23 cellular contexts compared by ENCODE assay signal in the genomic region with DNA sequence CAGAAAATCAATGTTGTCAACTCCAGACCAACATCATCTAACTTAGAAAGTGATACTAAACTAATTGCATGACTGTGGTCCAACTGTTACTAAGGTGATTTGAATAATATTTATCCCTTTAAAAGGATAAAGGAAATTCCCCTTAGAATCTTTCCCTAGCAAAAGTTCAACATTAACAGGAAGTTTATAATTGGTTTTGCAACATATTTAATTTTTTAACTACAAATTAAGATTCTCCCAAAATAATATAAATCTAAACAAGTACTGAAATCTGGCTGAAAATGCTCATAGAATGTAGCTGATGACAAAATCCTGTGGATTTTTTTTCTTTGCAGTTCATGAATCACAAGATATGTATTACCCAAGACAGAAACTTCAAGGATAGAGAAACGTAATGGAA.
A peak's percentile ranks its signal among the peaks of the same experiment; 100 is the strongest.
DNase-seq lines count a peak whose midpoint lies in the region; ATAC-seq, FAIRE-seq and TF ChIP-seq lines count a peak whose summit lies in the region.
"Had no signal": no experiment of that assay in that cellular context is flagged by ENCODE, and none has a peak within 500 bp of the region (broad histone marks: within the 10 kb centered on the region; RNA-seq: fewer than 3 reads in every experiment).

No MANE protein-coding gene starts in this region.

- CTCF ChIA-PET in A549 (lab: Yijun Ruan, JAX): no interaction called here
- CTCF ChIA-PET in IMR-90 (lab: Yijun Ruan, JAX): no interaction called here

- peak overlapping the region; percentile 95 for H2BK5ac ChIP-seq in IMR-90 (ENCODE audit: low read depth, low read length, poor library complexity, severe bottlenecking)

- H3K27me3 ChIP-seq in IMR-90 (ENCODE audit: control insufficient read depth, insufficient read depth, low read length) (no peaks in the 10 kb centered on the region), left lung (no peaks in the 10 kb centered on the region), spleen (replicated peaks in 1 of 7) (no peaks in the 10 kb centered on the region), psoas muscle (ENCODE audit: insufficient read depth in 3 of 3, low read length in 2 of 3) (no peaks in the 10 kb centered on the region)
- H3K27me3 ChIP-seq: ascending aorta, esophagus squamous epithelium, transverse colon had no signal

- no peak overlapping the region for H2BK15ac ChIP-seq in IMR-90 (ENCODE audit: low read depth, low read length)

- no peak overlapping the region for H3K9ac ChIP-seq in IMR-90 (ENCODE audit: low read depth, low read length)

- H3K14ac ChIP-seq in IMR-90 (replicated peaks; ENCODE audit: low read depth, low read length): no peak overlapping the region

- BruUV-seq in IMR-90 (replicated peaks; lab: Mats Ljungman, UMichigan): no TSS peak

- dilution Hi-C loops in IMR-90 (cut with HindIII; ENCODE audit: low sequenced_read_pairs, unreplicated experiment): no loop called here

- H3K9me1 ChIP-seq in IMR-90 (ENCODE audit: insufficient read depth, low read length): peaks cover 8% of the 10 kb centered on the region; the same call in 1 of the 2 replicates

- no peak overlapping the region for H4K8ac ChIP-seq in IMR-90 (ENCODE audit: low read depth in 2 of 2, low read length in 2 of 2)

- H3K4me2 ChIP-seq in A549: peak overlapping the region; percentile 55
- no peak overlapping the region for H3K4me2 ChIP-seq in IMR-90 (ENCODE audit: low read depth, low read length)
- H3K4me2 ChIP-seq: GM23338 had no signal

- intact Hi-C loops in IMR-90 (cut with micrococcal nuclease) (loop anchor here (10.0 kb wide), 1 partner anchor 148 kb away; a partner anchor contains a TSS), left lung (cut with DNase I) (no loop called here), spleen (cut with DNase I; ENCODE audit: low total_unique reads) (no loop called here), psoas muscle (cut with DNase I) (no loop called here)

- no peak overlapping the region for H3K4ac ChIP-seq in IMR-90 (ENCODE audit: low read depth, low read length)

- H4K5ac ChIP-seq in IMR-90 (ENCODE audit: low read depth, low read length): no peak overlapping the region

- FAIRE-seq in A549 (lab: Jason Lieb, UNC): no peak
- FAIRE-seq: GM12891, K562 had no signal

- TF ChIP-seq POLR2A in A549 (IDR thresholded peaks at IDR 0.05; ENCODE audit: low read length) (no peak), IMR-90 (IDR thresholded peaks at IDR 0.05; ENCODE audit: low read depth, low read length) (no peak), spleen (IDR thresholded peaks at IDR 0.05) (no peak)

- no peak overlapping the region for H2AFZ ChIP-seq in IMR-90 (replicated peaks; ENCODE audit: low read length, poor library complexity)
- H2AFZ ChIP-seq: GM23338 had no signal

- no peak overlapping the region for H2AK5ac ChIP-seq in IMR-90 (ENCODE audit: low read depth, low read length)

- TF ChIP-seq EP300 in A549 (IDR thresholded peaks at IDR 0.05): no peak

- H3K4me3 ChIP-seq in A549 (no peak overlapping the region), IMR-90 (ENCODE audit: insufficient read depth, low read depth, low read length) (no peak overlapping the region), choroid plexus epithelial cell (ENCODE audit: low read depth, low read length) (no peak overlapping the region), left lung (no peak overlapping the region), spleen (no peak overlapping the region), psoas muscle (no peak overlapping the region)
- H3K4me3 ChIP-seq: ascending aorta, esophagus squamous epithelium, GM23338, K562, transverse colon had no signal

- no peak for DNase-seq in A549 (ENCODE audit: low read depth in 1 of 2, low spot score in 1 of 2)
- DNase-seq in IMR-90: peak; percentile 71
- DNase-seq in choroid plexus epithelial cell (ENCODE audit: low read depth): peak; percentile 79
- no peak for DNase-seq in left lung
- DNase-seq in spleen: no peak
- DNase-seq in psoas muscle: no peak
- DNase-seq in nucleus accumbens (lab: John Stamatoyannopoulos, UW): no peak
- DNase-seq: activated CD4-positive, CD25-positive, alpha-beta regulatory T cell; CD4-positive, alpha-beta memory T cell; DND-41; esophagus squamous epithelium; left colon; NCI-H1105 treated with DMSO at 0.1 percent for 48 hours; stimulated activated CD4-positive, alpha-beta T cell treated with anti-CD3 and anti-CD28 coated beads, Interleukin-12 subunit alpha, Interleukin-12 subunit beta, amount 100 ng/mL, for 4 hours; stimulated activated naive B cell treated with anti-CD40 and anti-IgM and Interleukin-4, amounts not matched to agents 10 μg/mL and 1 μg/mL and 100 μg/mL, for 72 hours; T-helper 17 cell; transverse colon had no signal

- POLR2A ChIA-PET in A549 (lab: Yijun Ruan, JAX) (no interaction called here), IMR-90 (lab: Charles Lee; ENCODE audit: unreplicated experiment) (no interaction called here)

- no peak overlapping the region for H2AK9ac ChIP-seq in IMR-90 (replicated peaks; ENCODE audit: low read depth, low read length, poor library complexity)

- H4K20me1 ChIP-seq in IMR-90 (ENCODE audit: insufficient read depth, low read length): peaks cover 3% of the 10 kb centered on the region; the same call in 1 of the 2 replicates

- in situ Hi-C loops in IMR-90 (cut with MboI; ENCODE audit: low sequenced_read_pairs): no loop called here

- H3K79me1 ChIP-seq in IMR-90 (ENCODE audit: low read depth in 1 of 2, low read length in 2 of 2): peaks cover 24 to 54% of the 10 kb centered on the region in 2 experiments

- H3K36me3 ChIP-seq in IMR-90 (ENCODE audit: control insufficient read depth, insufficient read depth, low read length): peaks cover 1% of the 10 kb centered on the region; the same call in 1 of the 2 replicates
- H3K36me3 ChIP-seq in left lung: no peaks in the 10 kb centered on the region
- no peaks in the 10 kb centered on the region for H3K36me3 ChIP-seq in spleen
- H3K36me3 ChIP-seq in psoas muscle (ENCODE audit: insufficient read depth in 1 of 2, low read depth in 1 of 2): no peaks in the 10 kb centered on the region
- H3K36me3 ChIP-seq: ascending aorta, esophagus squamous epithelium, transverse colon had no signal

- H3K27ac ChIP-seq in A549 (peak overlapping the region in 1 of 2 experiments; percentile 61; a peak in 4 of 6 replicates), IMR-90 (ENCODE audit: insufficient read depth, low read length) (no peak overlapping the region), left lung (peak overlapping the region; percentile 16), spleen (peak overlapping the region in 2 of 8 donors; percentile 7 to 44), psoas muscle (no peak overlapping the region)
- H3K27ac ChIP-seq: esophagus squamous epithelium had no signal

- H2BK20ac ChIP-seq in IMR-90 (ENCODE audit: low read depth, low read length): no peak overlapping the region

- ATAC-seq in A549 (no peak), IMR-90 (ENCODE audit: low read depth) (peak; percentile 40), left lung (peak; percentile 39), HG03442 (IDR thresholded peaks at IDR 0.05; ENCODE audit: unreplicated experiment) (no peak), psoas muscle (no peak)
- ATAC-seq: GM23338; K562; left colon; Right ventricle myocardium inferior; stimulated activated naive B cell treated with anti-CD40 and anti-IgM and Interleukin-4, amounts not matched to agents 10 μg/mL and 1 μg/mL and 100 μg/mL, for 72 hours; T-helper 17 cell had no signal

- TF ChIP-seq RAD21 in A549 (conservative IDR thresholded peaks at IDR 0.05 in 1 of 2, IDR thresholded peaks at IDR 0.05 in 1 of 2): no peak
- no peak for TF ChIP-seq RAD21 in IMR-90 (IDR thresholded peaks at IDR 0.05; ENCODE audit: low read length)

- H3K56ac ChIP-seq in IMR-90 (ENCODE audit: extremely low read depth, insufficient read depth, low read length): no peak overlapping the region

- H3K18ac ChIP-seq in IMR-90 (ENCODE audit: low read depth, low read length): no peak overlapping the region

- WGBS in A549 (ENCODE audit: missing lambda C conversion rate): 52% methylated on average over 1 of the region's 1 CpG
- no CpG with 5 or more reads among the region's 1 CpG for WGBS in IMR-90 (ENCODE audit: extremely low coverage in 2 of 2, insufficient read length in 1 of 2), 2 experiments
- WGBS in spleen, 5 donors: 35 to 76% (median 61%) methylated on average over 1 of the region's 1 CpG
- WGBS in psoas muscle, 3 donors: 22 to 49% (median 33%) methylated on average over 1 of the region's 1 CpG

- H3K23ac ChIP-seq in IMR-90 (ENCODE audit: low read depth, low read length): no peak overlapping the region

- no peak overlapping the region for H2BK120ac ChIP-seq in IMR-90 (ENCODE audit: low read depth, low read length)

- no peak for TF ChIP-seq CTCF in A549 (IDR thresholded peaks at IDR 0.05)
- TF ChIP-seq CTCF in IMR-90 (conservative IDR thresholded peaks at IDR 0.05; ENCODE audit: low read depth, low read length): no peak
- no peak for TF ChIP-seq CTCF in choroid plexus epithelial cell (conservative IDR thresholded peaks at IDR 0.05; ENCODE audit: low read depth, low read length)
- no peak for TF ChIP-seq CTCF in left lung (IDR thresholded peaks at IDR 0.05)
- no peak for TF ChIP-seq CTCF in spleen (IDR thresholded peaks at IDR 0.05 in 8 of 11, conservative IDR thresholded peaks at IDR 0.05 in 3 of 11)
- TF ChIP-seq CTCF in psoas muscle (IDR thresholded peaks at IDR 0.05): no peak

- H4K91ac ChIP-seq in IMR-90 (ENCODE audit: insufficient read depth, low read depth, low read length): no peak overlapping the region

- H3K4me1 ChIP-seq in A549 (peaks cover 27% of the 10 kb centered on the region), IMR-90 (ENCODE audit: control insufficient read depth, insufficient read depth, low read length) (peaks cover 2% of the 10 kb centered on the region), left lung (peaks cover 0 to 4% of the 10 kb centered on the region in 2 donors), spleen (peaks cover 0 to 4% (median 0%) of the 10 kb centered on the region in 6 donors), psoas muscle (no peaks in the 10 kb centered on the region)

- no peaks in the 10 kb centered on the region for H3K9me3 ChIP-seq in A549
- H3K9me3 ChIP-seq in IMR-90 (ENCODE audit: control insufficient read depth, insufficient read depth, low read length): no peaks in the 10 kb centered on the region
- H3K9me3 ChIP-seq in left lung: no peaks in the 10 kb centered on the region
- no peaks in the 10 kb centered on the region for H3K9me3 ChIP-seq in spleen
- H3K9me3 ChIP-seq in psoas muscle: no peaks in the 10 kb centered on the region
- H3K9me3 ChIP-seq: ascending aorta, esophagus squamous epithelium, transverse colon had no signal

TF ChIP-seq in A549, 52 proteins besides CTCF, POLR2A, EP300 and RAD21 (continues in another document):
- TF ChIP-seq, protein P1, sequence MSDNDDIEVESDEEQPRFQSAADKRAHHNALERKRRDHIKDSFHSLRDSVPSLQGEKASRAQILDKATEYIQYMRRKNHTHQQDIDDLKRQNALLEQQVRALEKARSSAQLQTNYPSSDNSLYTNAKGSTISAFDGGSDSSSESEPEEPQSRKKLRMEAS (IDR thresholded peaks at IDR 0.05): no peak

TF ChIP-seq in IMR-90, 13 proteins besides CTCF, POLR2A, EP300 and RAD21 (continues in another document):
- no peak for TF ChIP-seq RFX5 (IDR thresholded peaks at IDR 0.05; ENCODE audit: low read depth, low read length)
- TF ChIP-seq FOS (IDR thresholded peaks at IDR 0.05; ENCODE audit: low read depth, low read length): peak; percentile 42; the same call in 1 of the 2 replicates
- TF ChIP-seq CEBPB (IDR thresholded peaks at IDR 0.05; ENCODE audit: low read depth, low read length): peak; percentile 72

Comparison
In these comparisons a context has a peak if more than half of its experiments do, and no peak if none do; other contexts are left out.
1. ATAC-seq: peak in IMR-90 (single experiment) and left lung (single experiment); none in A549 (0 of 2), HG03442 (single experiment) and psoas muscle (0 of 4).
2. DNase-seq: peak in IMR-90 (single experiment) and choroid plexus epithelial cell (single experiment); none in A549 (0 of 2), left lung (0 of 2), spleen (single experiment), psoas muscle (0 of 2) and nucleus accumbens (0 of 56).
3. H3K27ac ChIP-seq: peak in left lung (2 of 2); none in IMR-90 (single experiment) and psoas muscle (single experiment).